10 cellular contexts compared by ENCODE assay signal in genomic region chr17:75498726-75499213, GRCh38. TPM values are rescaled to one million over a fixed set of nuclear protein-coding genes. Genes with fewer than 3 reads are reported as not detected.
A peak's percentile ranks its signal among the peaks of the same experiment; 100 is the strongest.
DNase-seq lines count a peak whose midpoint lies in the region; ATAC-seq and TF ChIP-seq lines count a peak whose summit lies in the region.
"Had no signal": no experiment of that assay in that cellular context is flagged by ENCODE, and none has a peak within 500 bp of the region (broad histone marks: within the 10 kb centered on the region; RNA-seq: fewer than 3 reads in every experiment).

No MANE protein-coding gene starts in this region.

- peaks cover 8% of the 10 kb centered on the region for H3K36me3 Mint-ChIP-seq in activated T-helper 1 cell treated with anti-CD3 and anti-CD28 coated beads, Interleukin-12 subunit alpha, Interleukin-12 subunit beta, Interleukin-2, Interleukin-4 antibody, amounts not matched to agents 30 ng/mL and 10 ng/mL and 1 ng/mL, durations not matched to agents 14 hours and 24 hours and 36 hours (ENCODE audit: low read depth)

- H3K4me1 Mint-ChIP-seq in activated T-helper 1 cell treated with anti-CD3 and anti-CD28 coated beads, Interleukin-12 subunit alpha, Interleukin-12 subunit beta, Interleukin-2, Interleukin-4 antibody, amounts not matched to agents 30 ng/mL and 10 ng/mL and 1 ng/mL, durations not matched to agents 14 hours and 24 hours and 36 hours (ENCODE audit: low read depth), result no peaks in the 10 kb centered on the region

- intact Hi-C loops in mucosa of descending colon (cut with DNase I, micrococcal nuclease), result no loop called here
- intact Hi-C loops in activated T-helper 1 cell treated with anti-CD3 and anti-CD28 coated beads, Interleukin-12 subunit alpha, Interleukin-12 subunit beta, Interleukin-2, Interleukin-4 antibody, amounts not matched to agents 30 ng/mL and 10 ng/mL and 1 ng/mL, durations not matched to agents 14 hours and 24 hours and 36 hours (cut with micrococcal nuclease), result no loop called here

- TF ChIP-seq CTCF in mucosa of descending colon (IDR thresholded peaks at IDR 0.05), result no peak

- H3K9me3 Mint-ChIP-seq in activated T-helper 1 cell treated with anti-CD3 and anti-CD28 coated beads, Interleukin-12 subunit alpha, Interleukin-12 subunit beta, Interleukin-2, Interleukin-4 antibody, amounts not matched to agents 30 ng/mL and 10 ng/mL and 1 ng/mL, durations not matched to agents 14 hours and 24 hours and 36 hours, result no peaks in the 10 kb centered on the region
- H3K9me3 Mint-ChIP-seq: activated T-cell treated with anti-CD3 and anti-CD28 coated beads, Interleukin-2, amount 50 U/mL, for 4 hours; CD4-positive, alpha-beta T cell had no signal

- no peaks in the 10 kb centered on the region for H3K9me3 ChIP-seq in mucosa of descending colon

- H3K4me3 Mint-ChIP-seq in activated T-helper 1 cell treated with anti-CD3 and anti-CD28 coated beads, Interleukin-12 subunit alpha, Interleukin-12 subunit beta, Interleukin-2, Interleukin-4 antibody, amounts not matched to agents 30 ng/mL and 10 ng/mL and 1 ng/mL, durations not matched to agents 14 hours and 24 hours and 36 hours, result no peak overlapping the region
- H3K4me3 Mint-ChIP-seq: activated T-cell treated with anti-CD3 and anti-CD28 coated beads, Interleukin-2, amount 50 U/mL, for 4 hours; CD4-positive, alpha-beta T cell had no signal

- no peak overlapping the region for H3K4me3 ChIP-seq in H7 (ENCODE audit: insufficient read depth, low read depth, low read length)
- H3K4me3 ChIP-seq in mucosa of descending colon, result no peak overlapping the region

- H3K36me3 ChIP-seq in H7 (replicated peaks; ENCODE audit: control insufficient read depth, insufficient read depth, low read length) (peaks cover 8% of the 10 kb centered on the region), mucosa of descending colon (ENCODE audit: low read depth) (no peaks in the 10 kb centered on the region)

- no peak overlapping the region for H3K27ac Mint-ChIP-seq in activated T-helper 1 cell treated with anti-CD3 and anti-CD28 coated beads, Interleukin-12 subunit alpha, Interleukin-12 subunit beta, Interleukin-2, Interleukin-4 antibody, amounts not matched to agents 30 ng/mL and 10 ng/mL and 1 ng/mL, durations not matched to agents 14 hours and 24 hours and 36 hours

- no peaks in the 10 kb centered on the region for H3K27me3 Mint-ChIP-seq in activated T-helper 1 cell treated with anti-CD3 and anti-CD28 coated beads, Interleukin-12 subunit alpha, Interleukin-12 subunit beta, Interleukin-2, Interleukin-4 antibody, amounts not matched to agents 30 ng/mL and 10 ng/mL and 1 ng/mL, durations not matched to agents 14 hours and 24 hours and 36 hours (ENCODE audit: insufficient read depth)
- H3K27me3 Mint-ChIP-seq: CD4-positive, alpha-beta T cell had no signal

- no peaks in the 10 kb centered on the region for H3K27me3 ChIP-seq in H7 (ENCODE audit: control insufficient read depth, insufficient read depth, low read length)

- DNase-seq in H7 (peak; percentile 85), amniotic epithelial cell (ENCODE audit: low read depth) (peak; percentile 20), mucosa of descending colon (no peak)
- no peak for DNase-seq in activated T-helper 1 cell treated with anti-CD3 and anti-CD28 coated beads, Interleukin-12 subunit alpha, Interleukin-12 subunit beta, Interleukin-2, Interleukin-4 antibody, amounts not matched to agents 30 ng/mL and 10 ng/mL and 1 ng/mL, durations not matched to agents 14 hours and 24 hours and 36 hours (ENCODE audit: low spot score)
- DNase-seq: activated T-cell treated with anti-CD3 and anti-CD28 coated beads, Interleukin-2, amount 50 U/mL, for 4 hours; CD4-positive, alpha-beta T cell; cerebellar nuclear complex; NCI-H2029 treated with DMSO at 0.1 percent for 48 hours had no signal

- no peaks in the 10 kb centered on the region for H3K4me1 ChIP-seq in mucosa of descending colon (ENCODE audit: low read depth)

- ATAC-seq in mucosa of descending colon (peak; percentile 8), HG02981 (IDR thresholded peaks at IDR 0.05; ENCODE audit: unreplicated experiment) (no peak), GM21528 (IDR thresholded peaks at IDR 0.05; ENCODE audit: low FRiP score, unreplicated experiment) (no peak)

RNA-seq across cellular contexts. Expression of gene CASKIN2, which starts 16.6 kb away (rescaled TPM):
- 11.8 and 13.1 TPM in 2 replicates for total RNA-seq in H7 (2014; rRNA removed; shearing (Covaris generic))
- total RNA-seq in mucosa of descending colon, result 10 to 100 TPM; 27.8 to 44.5 (median 33.8) TPM
- 0.88 and 2.0 TPM in 2 replicates for total RNA-seq in activated T-helper 1 cell treated with anti-CD3 and anti-CD28 coated beads, Interleukin-12 subunit alpha, Interleukin-12 subunit beta, Interleukin-2, Interleukin-4 antibody, amounts not matched to agents 30 ng/mL and 10 ng/mL and 1 ng/mL, durations not matched to agents 14 hours and 24 hours and 36 hours

RNA-seq across cellular contexts. Expression of gene TSEN54, which starts 17.6 kb away (rescaled TPM):
- total RNA-seq in H7 (2014; rRNA removed; shearing (Covaris generic)), result 45.2 and 49.4 TPM in 2 replicates
- 10 to 100 TPM; 26.3 to 38.0 (median 28.7) TPM for total RNA-seq in mucosa of descending colon
- total RNA-seq in activated T-helper 1 cell treated with anti-CD3 and anti-CD28 coated beads, Interleukin-12 subunit alpha, Interleukin-12 subunit beta, Interleukin-2, Interleukin-4 antibody, amounts not matched to agents 30 ng/mL and 10 ng/mL and 1 ng/mL, durations not matched to agents 14 hours and 24 hours and 36 hours, result 65.9 and 72.6 TPM in 2 replicates

RNA-seq across cellular contexts. Expression of gene LLGL2, which starts 26.7 kb away (rescaled TPM):
- 41.5 and 49.2 TPM in 2 replicates for total RNA-seq in H7 (2014; rRNA removed; shearing (Covaris generic))
- total RNA-seq in mucosa of descending colon, result 100 to 1,000 TPM; 269 to 590 (median 405) TPM
- 7.1 and 8.2 TPM in 2 replicates for total RNA-seq in activated T-helper 1 cell treated with anti-CD3 and anti-CD28 coated beads, Interleukin-12 subunit alpha, Interleukin-12 subunit beta, Interleukin-2, Interleukin-4 antibody, amounts not matched to agents 30 ng/mL and 10 ng/mL and 1 ng/mL, durations not matched to agents 14 hours and 24 hours and 36 hours

RNA-seq across cellular contexts. Expression of gene TMEM94, which starts 42.3 kb away (rescaled TPM):
- total RNA-seq in H7 (2014; rRNA removed; shearing (Covaris generic)), result 58.2 and 76.8 TPM in 2 replicates
- total RNA-seq in mucosa of descending colon, result 100 to 1,000 TPM in 2 of 3 donors, 10 to 100 TPM in 1; 73.5 to 114 (median 108) TPM
- 67.0 and 70.4 TPM in 2 replicates for total RNA-seq in activated T-helper 1 cell treated with anti-CD3 and anti-CD28 coated beads, Interleukin-12 subunit alpha, Interleukin-12 subunit beta, Interleukin-2, Interleukin-4 antibody, amounts not matched to agents 30 ng/mL and 10 ng/mL and 1 ng/mL, durations not matched to agents 14 hours and 24 hours and 36 hours

Comparison
In these comparisons a context has a peak if more than half of its experiments do, and no peak if none do; other contexts are left out.
1. DNase-seq: peak in H7 (single experiment) and amniotic epithelial cell (single experiment); none in mucosa of descending colon (0 of 3) and activated T-helper 1 cell treated with anti-CD3 and anti-CD28 coated beads, Interleukin-12 subunit alpha, Interleukin-12 subunit beta, Interleukin-2, Interleukin-4 antibody, amounts not matched to agents 30 ng/mL and 10 ng/mL and 1 ng/mL, durations not matched to agents 14 hours and 24 hours and 36 hours (single experiment).